In genomic region chr2:99863914-99864273, GRCh38 we compare ENCODE assay signal across 22 cellular contexts.
"Had no signal": no experiment of that assay in that cellular context is flagged by ENCODE, and none has a peak within 500 bp of the region (broad histone marks: within the 10 kb centered on the region; RNA-seq: fewer than 3 reads in every experiment).

No MANE protein-coding gene starts in this region.

- DNase-seq: activated CD4-positive, alpha-beta T cell treated with anti-CD3 and anti-CD28 coated beads, Interleukin-2, amount 50 U/mL, for 48 hours; activated CD8-positive, alpha-beta memory T cell treated with anti-CD3 and anti-CD28 coated beads, Interleukin-2, amount 10 ng/mL, durations not matched to agents 7 days and 5 days; activated gamma-delta T cell treated with Interleukin-2 at 50 U/mL for 16 hours; activated naive CD8-positive, alpha-beta T cell treated with anti-CD3 and anti-CD28 coated beads, Interleukin-2, amount 10 ng/mL, durations not matched to agents 7 days and 5 days; activated T-cell treated with anti-CD3 and anti-CD28 coated beads, Interleukin-2, amount 50 U/mL, for 4 hours; colonic mucosa; effector memory CD8-positive, alpha-beta T cell; gastrocnemius medialis; left lung; occipital lobe; sigmoid colon; stimulated activated CD4-positive, alpha-beta T cell treated with anti-CD3 and anti-CD28 coated beads, Interleukin-2, amount 100 ng/mL, for 24 hours; stimulated activated naive B cell treated with anti-CD40 and anti-IgM and Interleukin-4, amounts not matched to agents 10 μg/mL and 1 μg/mL and 100 μg/mL, for 72 hours; T-helper 17 cell; transverse colon had no signal

- H3K9me3 ChIP-seq: ascending aorta, colonic mucosa, gastrocnemius medialis, left lung, sigmoid colon, transverse colon had no signal

- ATAC-seq: activated CD4-positive, CD25-positive, alpha-beta regulatory T cell treated with anti-CD3 and anti-CD28 coated beads, Interleukin-2, amount 50 U/mL, for 24 hours; activated CD8-positive, alpha-beta memory T cell treated with anti-CD3 and anti-CD28 coated beads, Interleukin-2, amount 10 ng/mL, durations not matched to agents 7 days and 5 days; activated T-cell treated with anti-CD3 and anti-CD28 coated beads, Interleukin-2, amount 50 U/mL, for 4 hours; effector memory CD8-positive, alpha-beta T cell; gastrocnemius medialis; natural killer cell treated with Interleukin-12 subunit alpha and Interleukin-12 subunit beta and Interleukin-15 and Interleukin-18, amount 100 ng/mL, for 72 hours; stimulated activated naive B cell treated with anti-CD40 and anti-IgM and Interleukin-4, amounts not matched to agents 10 μg/mL and 1 μg/mL and 100 μg/mL, for 72 hours; T-helper 17 cell had no signal

- H3K4me1 ChIP-seq: colonic mucosa, gastrocnemius medialis had no signal

- H3K27ac ChIP-seq: ascending aorta, cardiac muscle cell, colonic mucosa, epithelial cell of prostate, gastrocnemius medialis, left lung, sigmoid colon, transverse colon had no signal

- H3K36me3 Mint-ChIP-seq: activated CD8-positive, alpha-beta memory T cell treated with anti-CD3 and anti-CD28 coated beads, Interleukin-2, amount 10 ng/mL, durations not matched to agents 7 days and 5 days; activated naive CD8-positive, alpha-beta T cell treated with anti-CD3 and anti-CD28 coated beads, Interleukin-2, amount 10 ng/mL, durations not matched to agents 7 days and 5 days; natural killer cell treated with Interleukin-12 subunit alpha and Interleukin-12 subunit beta and Interleukin-15 and Interleukin-18, amount 100 ng/mL, for 72 hours had no signal

- FAIRE-seq: keratinocyte, TTC549 had no signal

- H3K27ac Mint-ChIP-seq: activated CD8-positive, alpha-beta memory T cell treated with anti-CD3 and anti-CD28 coated beads, Interleukin-2, amount 10 ng/mL, durations not matched to agents 7 days and 5 days; activated naive CD8-positive, alpha-beta T cell treated with anti-CD3 and anti-CD28 coated beads, Interleukin-2, amount 10 ng/mL, durations not matched to agents 7 days and 5 days; effector memory CD8-positive, alpha-beta T cell; natural killer cell treated with Interleukin-12 subunit alpha and Interleukin-12 subunit beta and Interleukin-15 and Interleukin-18, amount 100 ng/mL, for 72 hours; T-helper 17 cell had no signal

- H3K4me3 Mint-ChIP-seq: activated CD8-positive, alpha-beta memory T cell treated with anti-CD3 and anti-CD28 coated beads, Interleukin-2, amount 10 ng/mL, durations not matched to agents 7 days and 5 days; activated naive CD8-positive, alpha-beta T cell treated with anti-CD3 and anti-CD28 coated beads, Interleukin-2, amount 10 ng/mL, durations not matched to agents 7 days and 5 days; activated T-cell treated with anti-CD3 and anti-CD28 coated beads, Interleukin-2, amount 50 U/mL, for 4 hours; effector memory CD8-positive, alpha-beta T cell; natural killer cell treated with Interleukin-12 subunit alpha and Interleukin-12 subunit beta and Interleukin-15 and Interleukin-18, amount 100 ng/mL, for 72 hours; T-helper 17 cell had no signal

- H3K4me3 ChIP-seq: ascending aorta, cardiac muscle cell, colonic mucosa, gastrocnemius medialis, left lung, sigmoid colon, transverse colon had no signal

- H3K27me3 Mint-ChIP-seq: stimulated activated naive B cell treated with anti-CD40 and anti-IgM and Interleukin-4, amounts not matched to agents 10 μg/mL and 1 μg/mL and 100 μg/mL, for 72 hours had no signal

- H3K36me3 ChIP-seq: ascending aorta, cardiac muscle cell, colonic mucosa, gastrocnemius medialis, left lung, sigmoid colon, transverse colon had no signal

- H3K27me3 ChIP-seq: ascending aorta, cardiac muscle cell, colonic mucosa, gastrocnemius medialis, left lung, sigmoid colon, transverse colon had no signal

- H3K9me3 Mint-ChIP-seq: activated naive CD8-positive, alpha-beta T cell treated with anti-CD3 and anti-CD28 coated beads, Interleukin-2, amount 10 ng/mL, durations not matched to agents 7 days and 5 days; activated T-cell treated with anti-CD3 and anti-CD28 coated beads, Interleukin-2, amount 50 U/mL, for 4 hours; effector memory CD8-positive, alpha-beta T cell; natural killer cell treated with Interleukin-12 subunit alpha and Interleukin-12 subunit beta and Interleukin-15 and Interleukin-18, amount 100 ng/mL, for 72 hours had no signal
